ENCODE assay signal across 25 cellular contexts in genomic region chr7:5431485-5432118, GRCh38. TPM values are rescaled to one million over a fixed set of nuclear protein-coding genes. Genes with fewer than 3 reads are reported as not detected.
DNase-seq lines count a peak whose midpoint lies in the region; ATAC-seq lines count a peak whose summit lies in the region.
"Had no signal": no experiment of that assay in that cellular context is flagged by ENCODE, and none has a peak within 500 bp of the region (broad histone marks: within the 10 kb centered on the region; RNA-seq: fewer than 3 reads in every experiment).

No MANE protein-coding gene starts in this region.

- H2BK15ac ChIP-seq in neuronal stem cell (ENCODE audit: low read length) = no peak overlapping the region

- peaks cover 56% of the 10 kb centered on the region for H3K36me3 Mint-ChIP-seq in dendritic cell treated with granulocyte-macrophage colony-stimulating factor and Interleukin-4, amounts not matched to agents 40 ng/mL and 50 ng/mL, for 4 days (ENCODE audit: low read depth)
- no peaks in the 10 kb centered on the region for H3K36me3 Mint-ChIP-seq in activated T-cell treated with anti-CD3 and anti-CD28 coated beads, Interleukin-2, amount 50 U/mL, for 24 hours (ENCODE audit: low read depth)
- H3K36me3 Mint-ChIP-seq: stimulated activated memory B cell treated with anti-CD40 and anti-IgM and Interleukin-4, amounts not matched to agents 10 μg/mL and 1 μg/mL and 100 μg/mL, for 72 hours had no signal

- no peak overlapping the region for H3K18ac ChIP-seq in neuronal stem cell (ENCODE audit: low read length)

- H2AK5ac ChIP-seq in neuronal stem cell (ENCODE audit: low read depth, low read length) = no peak overlapping the region

- no peak overlapping the region for H2BK12ac ChIP-seq in neuronal stem cell (ENCODE audit: low read length)

- no peak overlapping the region for H4K91ac ChIP-seq in neuronal stem cell (ENCODE audit: low read depth, low read length, poor library complexity)

- no peak overlapping the region for H2BK120ac ChIP-seq in neuronal stem cell (ENCODE audit: low read depth, low read length)

- H3K4me1 Mint-ChIP-seq in dendritic cell treated with granulocyte-macrophage colony-stimulating factor and Interleukin-4, amounts not matched to agents 40 ng/mL and 50 ng/mL, for 4 days (ENCODE audit: low read depth) = peaks cover 51% of the 10 kb centered on the region
- H3K4me1 Mint-ChIP-seq in activated T-cell treated with anti-CD3 and anti-CD28 coated beads, Interleukin-2, amount 50 U/mL, for 24 hours (ENCODE audit: low read depth) = peaks cover 15% of the 10 kb centered on the region

- H3K9me3 ChIP-seq in neuronal stem cell (replicated peaks in 1 of 2; ENCODE audit: control insufficient read depth in 2 of 2, insufficient read depth in 1 of 2, low read depth in 1 of 2, low read length in 2 of 2) = peaks cover 6 to 10% of the 10 kb centered on the region in 2 donors
- H3K9me3 ChIP-seq in effector memory CD4-positive, alpha-beta T cell (ENCODE audit: control insufficient read depth, low read length) = no peaks in the 10 kb centered on the region
- H3K9me3 ChIP-seq: BLaER1, body of pancreas, gastroesophageal sphincter, mucosa of descending colon, SJCRH30 had no signal

- H2BK5ac ChIP-seq in neuronal stem cell (ENCODE audit: low read length) = no peak overlapping the region

- peaks cover 10% of the 10 kb centered on the region for H3K9me3 Mint-ChIP-seq in dendritic cell treated with granulocyte-macrophage colony-stimulating factor and Interleukin-4, amounts not matched to agents 40 ng/mL and 50 ng/mL, for 4 days
- H3K9me3 Mint-ChIP-seq in activated T-cell treated with anti-CD3 and anti-CD28 coated beads, Interleukin-2, amount 50 U/mL, for 24 hours = no peaks in the 10 kb centered on the region

- no peak overlapping the region for H3K14ac ChIP-seq in neuronal stem cell (ENCODE audit: low read length)

- peaks cover 0 to 34% (median 9%) of the 10 kb centered on the region in 3 experiments for H3K27me3 ChIP-seq in neuronal stem cell (ENCODE audit: control insufficient read depth in 3 of 3, insufficient read depth in 3 of 3, low read depth in 1 of 3, low read length in 3 of 3)
- peaks cover 39% of the 10 kb centered on the region for H3K27me3 ChIP-seq in effector memory CD4-positive, alpha-beta T cell (replicated peaks; ENCODE audit: control insufficient read depth, insufficient read depth, low read length, poor library complexity, severe bottlenecking)
- H3K27me3 ChIP-seq: body of pancreas, gastroesophageal sphincter, Peyer's patch, SJCRH30 had no signal

- no peak for ATAC-seq in GM19023 (IDR thresholded peaks at IDR 0.05; ENCODE audit: unreplicated experiment)
- ATAC-seq: activated CD8-positive, alpha-beta T cell treated with anti-CD3 and anti-CD28 coated beads, Interleukin-2, amount 10 ng/mL, durations not matched to agents 7 days and 5 days; body of pancreas; gastroesophageal sphincter; mucosa of descending colon; stimulated activated memory B cell treated with anti-CD40 and anti-IgM and Interleukin-4, amounts not matched to agents 10 μg/mL and 1 μg/mL and 100 μg/mL, for 72 hours had no signal

- no peak overlapping the region for H3K4me3 ChIP-seq in neuronal stem cell (ENCODE audit: low read length in 2 of 2)
- H3K4me3 ChIP-seq in effector memory CD4-positive, alpha-beta T cell (ENCODE audit: insufficient read depth, low read depth, low read length, poor library complexity, severe bottlenecking) = no peak overlapping the region
- H3K4me3 ChIP-seq: BLaER1, body of pancreas, gastroesophageal sphincter, mucosa of descending colon, Peyer's patch, SJCRH30, smooth muscle cell had no signal

- no peak overlapping the region for H2AFZ ChIP-seq in neuronal stem cell (ENCODE audit: low read length)

- intact Hi-C loops in dendritic cell treated with granulocyte-macrophage colony-stimulating factor and Interleukin-4, amounts not matched to agents 40 ng/mL and 50 ng/mL, for 4 days (cut with micrococcal nuclease) = no loop called here

- DNase-seq in D341Med (ENCODE audit: low spot score) = peak; percentile 6
- DNase-seq in LHCN-M2 (ENCODE audit: low read depth) = peak; percentile 21
- no peak for DNase-seq in neuronal stem cell (ENCODE audit: low spot score)
- DNase-seq in activated T-cell treated with anti-CD3 and anti-CD28 coated beads, Interleukin-2, amount 50 U/mL, for 24 hours = no peak
- DNase-seq in effector memory CD4-positive, alpha-beta T cell = no peak
- DNase-seq in NCI-H526 (lab: John Stamatoyannopoulos, UW) = no peak
- DNase-seq: activated CD4-positive, alpha-beta T cell treated with anti-CD3 and anti-CD28 coated beads for 1 hour; activated CD8-positive, alpha-beta T cell treated with anti-CD3 and anti-CD28 coated beads, Interleukin-2, amount 10 ng/mL, durations not matched to agents 7 days and 5 days; activated gamma-delta T cell; body of pancreas; COR-L47; cortex of kidney; H9; kidney; mucosa of descending colon; NCI-H1417; NCI-H510A treated with DMSO at 0.1 percent for 48 hours; Peyer's patch; SJCRH30 had no signal

- peak overlapping the region; percentile 70 for H3K9ac ChIP-seq in neuronal stem cell (ENCODE audit: low read depth, low read length, poor library complexity)
- H3K9ac ChIP-seq: BLaER1 had no signal

- no peak overlapping the region for H3K4me3 Mint-ChIP-seq in dendritic cell treated with granulocyte-macrophage colony-stimulating factor and Interleukin-4, amounts not matched to agents 40 ng/mL and 50 ng/mL, for 4 days
- no peak overlapping the region for H3K4me3 Mint-ChIP-seq in activated T-cell treated with anti-CD3 and anti-CD28 coated beads, Interleukin-2, amount 50 U/mL, for 24 hours
- H3K4me3 Mint-ChIP-seq: activated CD8-positive, alpha-beta T cell treated with anti-CD3 and anti-CD28 coated beads, Interleukin-2, amount 10 ng/mL, durations not matched to agents 7 days and 5 days; stimulated activated memory B cell treated with anti-CD40 and anti-IgM and Interleukin-4, amounts not matched to agents 10 μg/mL and 1 μg/mL and 100 μg/mL, for 72 hours had no signal

- no peak overlapping the region for H3K27ac ChIP-seq in neuronal stem cell (replicated peaks; ENCODE audit: low read length)
- no peak overlapping the region for H3K27ac ChIP-seq in effector memory CD4-positive, alpha-beta T cell (ENCODE audit: insufficient read depth, low read length, poor library complexity, severe bottlenecking)
- H3K27ac ChIP-seq: BLaER1, body of pancreas, Peyer's patch, SJCRH30 had no signal

- WGBS in neuronal stem cell (ENCODE audit: extremely low coverage in 2 of 2, insufficient read length in 2 of 2, insufficient replicate concordance in 1 of 2), 2 donors = no CpG with 5 or more reads among the region's 9 CpGs

- no peak overlapping the region for H3K4ac ChIP-seq in neuronal stem cell (ENCODE audit: low read length)

- peak overlapping the region; percentile 6 for H3K27ac Mint-ChIP-seq in dendritic cell treated with granulocyte-macrophage colony-stimulating factor and Interleukin-4, amounts not matched to agents 40 ng/mL and 50 ng/mL, for 4 days
- no peak overlapping the region for H3K27ac Mint-ChIP-seq in activated T-cell treated with anti-CD3 and anti-CD28 coated beads, Interleukin-2, amount 50 U/mL, for 24 hours
- H3K27ac Mint-ChIP-seq: activated CD8-positive, alpha-beta T cell treated with anti-CD3 and anti-CD28 coated beads, Interleukin-2, amount 10 ng/mL, durations not matched to agents 7 days and 5 days; H9; stimulated activated memory B cell treated with anti-CD40 and anti-IgM and Interleukin-4, amounts not matched to agents 10 μg/mL and 1 μg/mL and 100 μg/mL, for 72 hours had no signal

- no peak overlapping the region for H3K23ac ChIP-seq in neuronal stem cell (ENCODE audit: low read depth, low read length, poor library complexity)

- H3K79me1 ChIP-seq in neuronal stem cell (ENCODE audit: low read depth, low read length) = peaks cover 23% of the 10 kb centered on the region

- peaks cover 9% of the 10 kb centered on the region for H3K27me3 Mint-ChIP-seq in dendritic cell treated with granulocyte-macrophage colony-stimulating factor and Interleukin-4, amounts not matched to agents 40 ng/mL and 50 ng/mL, for 4 days
- H3K27me3 Mint-ChIP-seq in activated T-cell treated with anti-CD3 and anti-CD28 coated beads, Interleukin-2, amount 50 U/mL, for 24 hours = peaks cover 76% of the 10 kb centered on the region

- peaks cover 2 to 14% of the 10 kb centered on the region in 2 donors for H3K36me3 ChIP-seq in neuronal stem cell (replicated peaks in 1 of 2; ENCODE audit: control insufficient read depth in 2 of 2, insufficient read depth in 2 of 2, low read length in 2 of 2)
- no peaks in the 10 kb centered on the region for H3K36me3 ChIP-seq in effector memory CD4-positive, alpha-beta T cell (ENCODE audit: control insufficient read depth, insufficient read depth, low read length)
- H3K36me3 ChIP-seq: BLaER1 had no signal

- no peak overlapping the region for H4K8ac ChIP-seq in neuronal stem cell (ENCODE audit: low read depth, low read length)

- no peak overlapping the region for H3K4me2 ChIP-seq in neuronal stem cell (ENCODE audit: insufficient read depth, low read length, poor library complexity, severe bottlenecking)
- H3K4me2 ChIP-seq: BLaER1, smooth muscle cell had no signal

- H3K4me1 ChIP-seq in neuronal stem cell (ENCODE audit: control insufficient read depth in 2 of 2, insufficient read depth in 1 of 2, low read depth in 1 of 2, low read length in 2 of 2) = peaks cover 18 to 20% of the 10 kb centered on the region in 2 donors
- peaks cover 32% of the 10 kb centered on the region for H3K4me1 ChIP-seq in effector memory CD4-positive, alpha-beta T cell (ENCODE audit: control insufficient read depth, insufficient read depth, low read length, poor library complexity, severe bottlenecking)

RNA-seq across cellular contexts. Expression of gene TNRC18, which starts 8.0 kb away (rescaled TPM):
- total RNA-seq in LHCN-M2 (2014; rRNA removed) = 37.7 and 44.0 TPM in 2 replicates
- 43.1 TPM for polyA plus RNA-seq in LHCN-M2 (2012)
- polyA plus RNA-seq in neuronal stem cell (2013, experiment 1 of 2) = 33.6 TPM
- 37.1 TPM for polyA plus RNA-seq in neuronal stem cell (2013, experiment 2 of 2)

Comparison
In these comparisons a context has a peak if more than half of its experiments do, and no peak if none do; other contexts are left out.
1. DNase-seq: peak in D341Med (single experiment) and LHCN-M2 (single experiment); none in neuronal stem cell (single experiment), activated T-cell treated with anti-CD3 and anti-CD28 coated beads, Interleukin-2, amount 50 U/mL, for 24 hours (single experiment), effector memory CD4-positive, alpha-beta T cell (0 of 3) and NCI-H526 (0 of 2).